8 cellular contexts compared by ENCODE assay signal in genomic region chr21:45478115-45478801, GRCh38.
DNase-seq lines count a peak whose midpoint lies in the region; ATAC-seq and TF ChIP-seq lines count a peak whose summit lies in the region.

No MANE protein-coding gene starts in this region.

- TF ChIP-seq CTCF in GM13977 (IDR thresholded peaks at IDR 0.05; ENCODE audit: extremely low read depth, insufficient read depth, missing control alignments) (peak; percentile 87), lung (IDR thresholded peaks at IDR 0.05; ENCODE audit: control extremely low read depth, extremely low read depth) (peak; percentile 74)

- peak overlapping the region in 1 of 2 donors; percentile 69 for H3K27ac ChIP-seq in lung (ENCODE audit: low read depth in 1 of 2, low read length in 1 of 2)

- peak; percentile 89 for DNase-seq in GM13977 (ENCODE audit: low spot score)
- peak; percentile 51 for DNase-seq in NCI-H345 (lab: John Stamatoyannopoulos, UW)
- DNase-seq in activated CD4-positive, alpha-beta T cell treated with anti-CD3 and anti-CD28 coated beads, Interleukin-2, amount 50 U/mL, for 4 hours, result peak; percentile 80 to 82
- DNase-seq in dermis microvascular lymphatic vessel endothelial cell (ENCODE audit: low read depth in 2 of 2), result peak; percentile 7 to 70
- DNase-seq in lung (ENCODE audit: low spot score), result peak; percentile 54
- DNase-seq in stimulated activated CD4-positive, alpha-beta T cell treated with anti-CD3 and anti-CD28 coated beads, TNF-alpha, amount 100 ng/mL, for 4 hours (ENCODE audit: low read depth in 3 of 3), result peak; percentile 65 to 72 (median 69)
- no peak for DNase-seq in cortex of kidney (lab: John Stamatoyannopoulos, UW)

- peaks cover 0 to 3% of the 10 kb centered on the region in 2 donors for H3K4me1 ChIP-seq in lung (ENCODE audit: control insufficient read depth in 2 of 2, insufficient read depth in 2 of 2, low read length in 2 of 2)

- ATAC-seq in lung (ENCODE audit: insufficient read depth, low FRiP score) (no peak), HG03571 (IDR thresholded peaks at IDR 0.05; ENCODE audit: unreplicated experiment) (no peak)

- no peaks in the 10 kb centered on the region for H3K9me3 ChIP-seq in lung (ENCODE audit: control insufficient read depth in 2 of 2, insufficient read depth in 1 of 2, low read length in 1 of 2)

- H3K36me3 ChIP-seq in lung (ENCODE audit: control insufficient read depth in 2 of 2, insufficient read depth in 2 of 2, low read length in 2 of 2), result peaks cover 0 to 20% of the 10 kb centered on the region in 2 donors

- 13 to 32% methylated on average over 32 of the region's 32 CpGs for WGBS in lung, 2 donors

- H3K27me3 ChIP-seq in lung (ENCODE audit: control insufficient read depth, insufficient read depth), result no peaks in the 10 kb centered on the region

- no peak overlapping the region for H3K4me3 ChIP-seq in lung

- in situ Hi-C loops in GM13977 (cut with MboI; ENCODE audit: low pct_unique_long_range_greater_than_20kb, low sequenced_read_pairs, unreplicated experiment), result no loop called here
